Comparison of ENCODE assay signal across 8 cellular contexts in genomic region chr9:86816868-86817267, GRCh38.
"Had no signal": no experiment of that assay in that cellular context is flagged by ENCODE, and none has a peak within 500 bp of the region (broad histone marks: within the 10 kb centered on the region; RNA-seq: fewer than 3 reads in every experiment).

No MANE protein-coding gene starts in this region.

- H3K4me3 ChIP-seq: GM12878 had no signal

- FAIRE-seq: G401.6, GM12878, GM12891, GM12892, GM18507, GM19239 had no signal

- DNase-seq: GDM1, GF-D8 had no signal

- ATAC-seq: GM12878 had no signal
